In genomic region chr17:42964161-42964932, GRCh38 we compare ENCODE assay signal across 1 cellular context.
TF ChIP-seq lines count a peak whose summit lies in the region.

TSS of gene AARSD1 (minus strand) at chr17:42964454. CDS start at chr17:42964440, 14 bp downstream.

TF ChIP-seq in K562, 482 proteins besides CTCF, POLR2A, EP300 and RAD21 (continued from another document and continues in another):
- TF ChIP-seq PRDM10 (IDR thresholded peaks at IDR 0.05; ENCODE audit: partially characterized antibody) (peak; percentile 40), MAZ (CRISPR knock-in tag; conservative IDR thresholded peaks at IDR 0.05 in 1 of 2, IDR thresholded peaks at IDR 0.05 in 1 of 2) (no peak), CREBBP (IDR thresholded peaks at IDR 0.05; ENCODE audit: low read depth, low read length) (no peak), RFX1 (IDR thresholded peaks at IDR 0.05) (no peak), ZNF589 (CRISPR knock-in tag; IDR thresholded peaks at IDR 0.05; ENCODE audit: low read depth) (peak; percentile 46; the same call in 1 of the 2 replicates), HLTF (IDR thresholded peaks at IDR 0.05) (no peak), USF2 (CRISPR knock-in tag; IDR thresholded peaks at IDR 0.05) (no peak), SIX5 (IDR thresholded peaks at IDR 0.05; ENCODE audit: borderline replicate concordance in 1 of 2, insufficient read depth in 1 of 2, low read depth in 1 of 2, low read length in 2 of 2) (no peak), NR4A1 (CRISPR knock-in tag; IDR thresholded peaks at IDR 0.05) (no peak), NR4A1 (tag; IDR thresholded peaks at IDR 0.05) (no peak), NFE2L1 (tag; IDR thresholded peaks at IDR 0.05; ENCODE audit: borderline replicate concordance, low read depth) (no peak), SP1 (CRISPR knock-in tag; IDR thresholded peaks at IDR 0.05) (0 out of 2 replicates have a peak, but pooled peaks have one; percentile 44), MTF1 (CRISPR knock-in tag; IDR thresholded peaks at IDR 0.05; ENCODE audit: borderline replicate concordance) (no peak), AFF4 (CRISPR knock-in tag; IDR thresholded peaks at IDR 0.05) (no peak), PTBP1 (IDR thresholded peaks at IDR 0.05; ENCODE audit: low read depth, low read length) (no peak), RB1 (IDR thresholded peaks at IDR 0.05; ENCODE audit: low read depth) (peak; percentile 32; the same call in 1 of the 2 replicates), TAF15 (IDR thresholded peaks at IDR 0.05; ENCODE audit: low read depth, low read length) (no peak), KLF1 (tag; IDR thresholded peaks at IDR 0.05) (no peak), MTA1 (IDR thresholded peaks at IDR 0.05; ENCODE audit: borderline replicate concordance) (peak; percentile 73), TRIM24 (IDR thresholded peaks at IDR 0.05) (no peak), ZNF707 (CRISPR knock-in tag; conservative IDR thresholded peaks at IDR 0.05) (no peak), NKRF (IDR thresholded peaks at IDR 0.05; ENCODE audit: borderline replicate concordance) (peak; percentile 96), KDM5B (IDR thresholded peaks at IDR 0.05; ENCODE audit: insufficient replicate concordance, low read depth, low read length) (peak; percentile 80), ZNF232 (CRISPR knock-in tag; IDR thresholded peaks at IDR 0.05) (no peak), TBL1XR1 (IDR thresholded peaks at IDR 0.05; ENCODE audit: low read length in 2 of 2) (peak in 1 of 2 experiments; percentile 61; a peak in 1 of 4 replicates), POLR2AphosphoS5 (IDR thresholded peaks at IDR 0.05; ENCODE audit: control insufficient read depth, insufficient read depth, low read depth, low read length) (peak; percentile 93), ZNF143 (CRISPR knock-in tag; IDR thresholded peaks at IDR 0.05) (0 out of 2 replicates have a peak, but pooled peaks have one; percentile 22), CTBP1 (IDR thresholded peaks at IDR 0.05; ENCODE audit: borderline replicate concordance) (peak; percentile 49; the same call in 1 of the 2 replicates), ZSCAN29 (IDR thresholded peaks at IDR 0.05) (no peak), CREB1 (IDR thresholded peaks at IDR 0.05) (peak; percentile 94), CREB1 (CRISPR knock-in tag; IDR thresholded peaks at IDR 0.05) (peak; percentile 85), ATF1 (CRISPR knock-in tag; IDR thresholded peaks at IDR 0.05) (peak; percentile 73; the same call in 1 of the 2 replicates), ATF1 (tag; IDR thresholded peaks at IDR 0.05) (peak; percentile 97), L3MBTL2 (IDR thresholded peaks at IDR 0.05) (peak; percentile 92), BCOR (IDR thresholded peaks at IDR 0.05) (peak; percentile 84; the same call in 1 of the 2 replicates), CCAR2 (IDR thresholded peaks at IDR 0.05; ENCODE audit: low read depth, low read length) (no peak), MLLT1 (IDR thresholded peaks at IDR 0.05) (no peak), ZNF766 (CRISPR knock-in tag; conservative IDR thresholded peaks at IDR 0.05) (peak; percentile 25; the same call in 1 of the 2 replicates), CTCFL (IDR thresholded peaks at IDR 0.05; ENCODE audit: borderline replicate concordance, insufficient read depth, low read depth, low read length, poor library complexity, severe bottlenecking) (no peak), NR2C1 (IDR thresholded peaks at IDR 0.05) (no peak), NR2C1 (tag; IDR thresholded peaks at IDR 0.05) (no peak), TARDBP (IDR thresholded peaks at IDR 0.05) (0 out of 2 replicates have a peak, but pooled peaks have one; percentile 40), E2F8 (IDR thresholded peaks at IDR 0.05; ENCODE audit: low read depth, partially characterized antibody) (no peak), DNMT1 (IDR thresholded peaks at IDR 0.05) (no peak), RNF2 (IDR thresholded peaks at IDR 0.05) (0 out of 2 replicates have a peak, but pooled peaks have one; percentile 49)
